Comparison of ENCODE assay signal across 25 cellular contexts in the genomic region with DNA sequence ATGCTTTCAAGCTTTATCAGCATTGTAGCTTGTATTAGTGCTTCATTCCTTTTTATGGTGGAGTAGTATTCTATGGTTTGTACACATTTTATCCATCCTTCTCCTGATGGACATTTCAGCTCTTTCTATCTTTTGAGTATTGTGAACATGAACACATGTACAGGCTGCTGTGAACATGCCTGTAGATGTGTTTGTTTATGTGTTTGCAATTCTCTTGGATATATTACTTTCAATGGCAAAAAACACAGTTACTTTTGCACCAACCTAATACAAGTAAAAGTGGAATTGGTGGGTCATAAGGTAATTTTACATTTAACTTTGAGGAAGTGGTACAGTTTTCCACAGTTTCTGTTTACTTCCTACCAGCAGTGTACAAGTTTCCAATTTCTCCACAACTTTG.
"Had no signal": no experiment of that assay in that cellular context is flagged by ENCODE, and none has a peak within 500 bp of the region (broad histone marks: within the 10 kb centered on the region; RNA-seq: fewer than 3 reads in every experiment).

No MANE protein-coding gene starts in this region.

- DNase-seq: activated CD4-positive, alpha-beta T cell treated with anti-CD3 and anti-CD28 coated beads for 1 hour; activated CD4-positive, alpha-beta T cell treated with anti-CD3 and anti-CD28 coated beads, Interleukin-2, amount 50 U/mL, for 1 hour; activated T-cell treated with anti-CD3 and anti-CD28 coated beads, Interleukin-2, amount 50 U/mL, for 1 hour; aorta; brain microvascular endothelial cell; caudate nucleus; dermis blood vessel endothelial cell; effector memory CD4-positive, alpha-beta T cell; foreskin melanocyte; lower lobe of right lung; mesendoderm; mucosa of descending colon; small intestine; stimulated activated CD4-positive, alpha-beta T cell treated with anti-CD3 and anti-CD28 coated beads, Interleukin-15, amount 100 ng/mL, for 24 hours; stomach; WERI-Rb-1 had no signal

- ATAC-seq: activated naive CD4-positive, alpha-beta T cell treated with anti-CD3 and anti-CD28 coated beads, Interleukin-2, amount 50 U/mL, for 72 hours; esophagus mucosa; lower lobe of right lung; sciatic nerve; stimulated activated memory B cell treated with anti-CD40 and anti-IgM and Interleukin-4, amounts not matched to agents 10 μg/mL and 1 μg/mL and 100 μg/mL, for 72 hours had no signal

- H3K4me3 ChIP-seq: lower lobe of right lung, mucosa of descending colon, stomach, suprapubic skin, tibial nerve had no signal

- H3K27me3 Mint-ChIP-seq: stimulated activated memory B cell treated with anti-CD40 and anti-IgM and Interleukin-4, amounts not matched to agents 10 μg/mL and 1 μg/mL and 100 μg/mL, for 72 hours had no signal

- H3K4me3 Mint-ChIP-seq: stimulated activated memory B cell treated with anti-CD40 and anti-IgM and Interleukin-4, amounts not matched to agents 10 μg/mL and 1 μg/mL and 100 μg/mL, for 72 hours had no signal

- H3K27me3 ChIP-seq: brain microvascular endothelial cell, stomach, suprapubic skin, tibial nerve had no signal

- H3K27ac Mint-ChIP-seq: activated naive CD4-positive, alpha-beta T cell treated with anti-CD3 and anti-CD28 coated beads, Interleukin-2, amount 50 U/mL, for 72 hours; stimulated activated memory B cell treated with anti-CD40 and anti-IgM and Interleukin-4, amounts not matched to agents 10 μg/mL and 1 μg/mL and 100 μg/mL, for 72 hours had no signal

- H3K4me1 Mint-ChIP-seq: stimulated activated memory B cell treated with anti-CD40 and anti-IgM and Interleukin-4, amounts not matched to agents 10 μg/mL and 1 μg/mL and 100 μg/mL, for 72 hours had no signal

- FAIRE-seq: endothelial cell of umbilical vein, small intestine, TTC549, urothelium cell line had no signal

- H3K9me3 ChIP-seq: lower lobe of right lung, mucosa of descending colon, stomach, suprapubic skin, tibial nerve had no signal

- H3K36me3 ChIP-seq: brain microvascular endothelial cell, lower lobe of right lung, stomach, suprapubic skin, tibial nerve, WERI-Rb-1 had no signal

- H3K27ac ChIP-seq: brain microvascular endothelial cell, lower lobe of right lung, suprapubic skin, WERI-Rb-1 had no signal

- H3K9me3 Mint-ChIP-seq: activated naive CD4-positive, alpha-beta T cell treated with anti-CD3 and anti-CD28 coated beads, Interleukin-2, amount 50 U/mL, for 72 hours; stimulated activated memory B cell treated with anti-CD40 and anti-IgM and Interleukin-4, amounts not matched to agents 10 μg/mL and 1 μg/mL and 100 μg/mL, for 72 hours had no signal
